In genomic region chr11:86805873-86806310, GRCh38 we compare ENCODE assay signal across 8 cellular contexts. TPM values are rescaled to one million over a fixed set of nuclear protein-coding genes. Genes with fewer than 3 reads are reported as not detected.
DNase-seq lines count a peak whose midpoint lies in the region; ATAC-seq and TF ChIP-seq lines count a peak whose summit lies in the region.

No MANE protein-coding gene starts in this region.

- no peaks in the 10 kb centered on the region for H3K36me3 ChIP-seq in tibial nerve
- no peaks in the 10 kb centered on the region for H3K36me3 ChIP-seq in SJCRH30

- H3K27ac ChIP-seq in tibial nerve (peak overlapping the region in 3 of 4 donors; percentile 40 to 79 (median 67)), SJCRH30 (no peak overlapping the region)

- 36 to 38% methylated on average over 2 of the region's 2 CpGs for WGBS in tibial nerve, 2 donors

- no peak for TF ChIP-seq CTCF in tibial nerve (IDR thresholded peaks at IDR 0.05)

- H3K9me3 ChIP-seq in tibial nerve, result no peaks in the 10 kb centered on the region
- H3K9me3 ChIP-seq in SJCRH30 (replicated peaks), result no peaks in the 10 kb centered on the region

- H3K4me1 ChIP-seq in tibial nerve (peaks cover 0 to 75% (median 17%) of the 10 kb centered on the region in 4 donors), SJCRH30 (no peaks in the 10 kb centered on the region)

- H3K27me3 ChIP-seq in tibial nerve, result no peaks in the 10 kb centered on the region
- peaks cover 11% of the 10 kb centered on the region for H3K27me3 ChIP-seq in SJCRH30

- TF ChIP-seq EP300 in tibial nerve (IDR thresholded peaks at IDR 0.05), result peak in 1 of 2 donors; percentile 6

- in situ Hi-C loops in ACHN (cut with HindIII; ENCODE audit: low pct_ligation_motif_present, low pct_unique_long_range_greater_than_20kb, low sequenced_read_pairs), result no loop called here

- H3K4me3 ChIP-seq in tibial nerve, result no peak overlapping the region
- no peak overlapping the region for H3K4me3 ChIP-seq in SJCRH30

- peak; percentile 33 for DNase-seq in ACHN
- DNase-seq in tibial nerve (ENCODE audit: low spot score in 2 of 2), result no peak
- DNase-seq in NCI-H1092 treated with DMSO at 0.1 percent for 48 hours (lab: John Stamatoyannopoulos, UW), result no peak
- no peak for DNase-seq in SJCRH30
- DNase-seq in foreskin melanocyte, result no peak

- ATAC-seq in GM19463 (IDR thresholded peaks at IDR 0.05; ENCODE audit: unreplicated experiment) (peak; percentile 95), HG03469 (IDR thresholded peaks at IDR 0.05; ENCODE audit: unreplicated experiment) (peak; percentile 93), esophagus mucosa (peak; percentile 73)

- TF ChIP-seq POLR2A in tibial nerve (IDR thresholded peaks at IDR 0.05), result no peak

RNA-seq across cellular contexts. Expression of gene PRSS23, which starts 5.5 kb away (rescaled TPM):
- total RNA-seq in esophagus mucosa (11.6 TPM), tibial nerve (10 to 100 TPM; 11.9 to 36.3 (median 29.0) TPM)
- total RNA-seq in SJCRH30 (2014; rRNA removed; shearing (Covaris generic)), result 1.4 and 1.5 TPM in 2 replicates
